Comparison of ENCODE assay signal across 8 cellular contexts in the genomic region with DNA sequence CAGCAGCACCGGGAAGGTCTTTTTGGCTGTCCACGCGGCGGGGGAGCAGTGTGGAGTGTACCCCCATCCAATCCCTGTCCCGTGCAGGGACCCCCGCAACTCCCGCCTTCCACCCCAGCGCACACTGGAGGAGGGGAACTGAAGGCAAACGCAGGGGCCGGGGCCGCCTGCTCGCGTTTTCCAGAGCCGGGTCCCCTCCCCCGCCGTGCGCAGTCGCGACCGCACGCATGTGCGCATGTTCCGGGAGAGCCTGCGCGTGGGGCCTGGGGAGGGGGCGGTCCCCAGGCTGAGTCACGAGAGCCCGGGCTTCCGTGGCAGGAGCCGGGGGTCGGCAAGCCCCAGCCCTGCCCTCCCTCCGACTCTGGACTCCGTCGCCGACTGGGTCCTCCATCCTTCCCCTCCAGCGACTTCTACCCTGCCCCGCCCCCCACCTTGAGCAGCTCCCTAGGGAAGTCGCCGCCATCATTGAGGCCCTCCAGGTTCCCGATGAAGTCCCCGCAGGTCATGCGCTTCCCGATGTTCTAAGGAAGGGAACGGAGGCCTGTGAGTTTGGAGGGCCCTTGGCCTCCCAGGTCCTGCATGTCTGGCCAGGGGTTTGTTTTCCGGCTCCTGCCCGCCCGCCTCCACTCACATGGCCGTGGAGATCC. TPM values are rescaled to one million over a fixed set of nuclear protein-coding genes. Genes with fewer than 3 reads are reported as not detected.
A peak's percentile ranks its signal among the peaks of the same experiment; 100 is the strongest.
DNase-seq lines count a peak whose midpoint lies in the region; ATAC-seq, FAIRE-seq and TF ChIP-seq lines count a peak whose summit lies in the region.

No MANE protein-coding gene starts in this region.

- H3K4me1 Mint-ChIP-seq in stimulated activated memory B cell treated with anti-CD40 and anti-IgM and Interleukin-4, amounts not matched to agents 10 μg/mL and 1 μg/mL and 100 μg/mL, for 72 hours: peaks cover 49% of the 10 kb centered on the region

- FAIRE-seq in GM12892 (lab: Jason Lieb, UNC): no peak
- FAIRE-seq in H54 (lab: Jason Lieb, UNC): no peak

- ATAC-seq in stimulated activated memory B cell treated with anti-CD40 and anti-IgM and Interleukin-4, amounts not matched to agents 10 μg/mL and 1 μg/mL and 100 μg/mL, for 72 hours: no peak

- no peak for TF ChIP-seq POLR2A in GM12892 (IDR thresholded peaks at IDR 0.05; ENCODE audit: low read depth, low read length)
- TF ChIP-seq POLR2A in H54 (IDR thresholded peaks at IDR 0.05; ENCODE audit: low read depth, low read length): no peak

- H3K9me3 Mint-ChIP-seq in stimulated activated memory B cell treated with anti-CD40 and anti-IgM and Interleukin-4, amounts not matched to agents 10 μg/mL and 1 μg/mL and 100 μg/mL, for 72 hours: no peaks in the 10 kb centered on the region

- H3K4me3 Mint-ChIP-seq in stimulated activated memory B cell treated with anti-CD40 and anti-IgM and Interleukin-4, amounts not matched to agents 10 μg/mL and 1 μg/mL and 100 μg/mL, for 72 hours: peak overlapping the region; percentile 40

- H3K4me3 ChIP-seq in astrocyte of the cerebellum (ENCODE audit: low read depth, low read length): peak overlapping the region; percentile 32

- TF ChIP-seq CTCF in astrocyte of the cerebellum (IDR thresholded peaks at IDR 0.05; ENCODE audit: low read depth, low read length, missing control alignments): no peak

- H3K36me3 Mint-ChIP-seq in stimulated activated memory B cell treated with anti-CD40 and anti-IgM and Interleukin-4, amounts not matched to agents 10 μg/mL and 1 μg/mL and 100 μg/mL, for 72 hours: no peaks in the 10 kb centered on the region

- H3K27me3 Mint-ChIP-seq in stimulated activated memory B cell treated with anti-CD40 and anti-IgM and Interleukin-4, amounts not matched to agents 10 μg/mL and 1 μg/mL and 100 μg/mL, for 72 hours: peaks cover 75% of the 10 kb centered on the region

- H3K27ac Mint-ChIP-seq in stimulated activated memory B cell treated with anti-CD40 and anti-IgM and Interleukin-4, amounts not matched to agents 10 μg/mL and 1 μg/mL and 100 μg/mL, for 72 hours: no peak overlapping the region

- DNase-seq in SK-N-DZ (ENCODE audit: low spot score): peak; percentile 61
- DNase-seq in astrocyte of the cerebellum (ENCODE audit: low read depth): no peak
- DNase-seq in GM12892 (ENCODE audit: insufficient read length): no peak
- no peak for DNase-seq in HuH-7 (ENCODE audit: low spot score)
- DNase-seq in H54 (ENCODE audit: insufficient read length, low spot score): no peak
- DNase-seq in NCI-H1105 (lab: John Stamatoyannopoulos, UW): no peak

- in situ Hi-C loops in astrocyte of the cerebellum (cut with HindIII; ENCODE audit: low sequenced_read_pairs): no loop called here

- H3K27ac ChIP-seq in layer of hippocampus (ENCODE audit: low read depth, low read length): peak overlapping the region; percentile 71

- peaks cover 36% of the 10 kb centered on the region for H3K27me3 ChIP-seq in layer of hippocampus (ENCODE audit: control insufficient read depth, insufficient read depth, low read length)

RNA-seq across cellular contexts. Expression of a gene that starts 8.0 kb away (rescaled TPM):
- 19.2 and 20.4 TPM in 2 replicates for polyA plus RNA-seq in SK-N-DZ (2014; cell fraction: cytosol; rRNA removed)
- polyA plus RNA-seq in SK-N-DZ (2014; cell fraction: nucleus; rRNA removed): 90.7 and 104 TPM in 2 replicates
- 2.0 TPM for polyA plus RNA-seq in GM12892 (2012; ENCODE audit: missing spikeins)

RNA-seq across cellular contexts. Expression of a gene that starts 10.1 kb away (rescaled TPM):
- polyA plus RNA-seq in SK-N-DZ (2014; cell fraction: cytosol; rRNA removed): 34.1 and 42.6 TPM in 2 replicates
- 47.1 and 53.0 TPM in 2 replicates for polyA plus RNA-seq in SK-N-DZ (2014; cell fraction: nucleus; rRNA removed)
- polyA plus RNA-seq in GM12892 (2012; ENCODE audit: missing spikeins): 0.66 TPM

RNA-seq across cellular contexts. Expression of a gene that starts 15.0 kb away (rescaled TPM):
- polyA plus RNA-seq in SK-N-DZ (2014; cell fraction: cytosol; rRNA removed): 6.1 and 9.8 TPM in 2 replicates
- polyA plus RNA-seq in SK-N-DZ (2014; cell fraction: nucleus; rRNA removed): 13.4 and 19.5 TPM in 2 replicates
- polyA plus RNA-seq in GM12892 (2012; ENCODE audit: missing spikeins): 120 TPM

RNA-seq across cellular contexts. Expression of a gene that starts 21.8 kb away (rescaled TPM):
- 130 and 171 TPM in 2 replicates for polyA plus RNA-seq in SK-N-DZ (2014; cell fraction: cytosol; rRNA removed)
- polyA plus RNA-seq in SK-N-DZ (2014; cell fraction: nucleus; rRNA removed): 127 and 172 TPM in 2 replicates
- 66.9 TPM for polyA plus RNA-seq in GM12892 (2012; ENCODE audit: missing spikeins)

RNA-seq across cellular contexts. Expression of a gene that starts 40.8 kb away (rescaled TPM):
- polyA plus RNA-seq in SK-N-DZ (2014; cell fraction: cytosol; rRNA removed): not detected in 2 replicates
- not detected in 2 replicates for polyA plus RNA-seq in SK-N-DZ (2014; cell fraction: nucleus; rRNA removed)
- 0.30 TPM for polyA plus RNA-seq in GM12892 (2012; ENCODE audit: missing spikeins)
